Comparison of ENCODE assay signal across 34 cellular contexts in the genomic region with DNA sequence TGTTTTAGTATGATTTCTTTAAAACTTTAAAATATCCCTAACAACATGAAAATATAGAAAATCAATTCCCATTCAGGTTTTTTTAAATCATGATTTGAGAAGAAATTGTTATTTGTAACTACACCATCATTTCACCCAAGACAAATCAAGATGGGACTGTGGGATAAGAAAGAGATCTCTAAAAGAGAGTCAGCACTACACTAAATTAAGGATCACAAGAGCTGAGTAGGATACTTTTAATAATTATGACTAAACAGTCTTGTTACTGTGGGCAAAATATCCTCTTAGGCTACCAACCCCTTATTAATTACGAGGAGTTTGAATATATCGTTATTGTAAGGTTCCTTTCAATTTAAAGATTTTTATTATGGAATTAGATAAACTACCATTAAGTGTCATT.
"Had no signal": no experiment of that assay in that cellular context is flagged by ENCODE, and none has a peak within 500 bp of the region (broad histone marks: within the 10 kb centered on the region; RNA-seq: fewer than 3 reads in every experiment).

No MANE protein-coding gene starts in this region.

- H3K36me3 ChIP-seq: adrenal gland, breast epithelium, MG63, SJCRH30, WERI-Rb-1 had no signal

- DNase-seq: activated CD4-positive, alpha-beta memory T cell treated with anti-CD3 and anti-CD28 coated beads, Interleukin-2, amount 10 ng/mL, durations not matched to agents 7 days and 5 days; activated CD4-positive, alpha-beta T cell treated with anti-CD3 and anti-CD28 coated beads for 1 hour; activated CD4-positive, alpha-beta T cell treated with anti-CD3 and anti-CD28 coated beads for 48 hours; activated CD4-positive, CD25-positive, alpha-beta regulatory T cell; activated CD8-positive, alpha-beta memory T cell treated with anti-CD3 and anti-CD28 coated beads for 24 hours; activated CD8-positive, alpha-beta memory T cell treated with anti-CD3 and anti-CD28 coated beads, Interleukin-2, amount 10 ng/mL, durations not matched to agents 7 days and 5 days; activated CD8-positive, alpha-beta memory T cell treated with anti-CD3 and anti-CD28 coated beads, Interleukin-2, amount 50 U/mL, for 48 hours; activated effector memory CD4-positive, alpha-beta T cell treated with anti-CD3 and anti-CD28 coated beads, Interleukin-2, amount 50 U/mL, for 16 hours; activated naive CD4-positive, alpha-beta T cell treated with anti-CD3 and anti-CD28 coated beads for 36 hours; activated T-cell treated with anti-CD3 and anti-CD28 coated beads, Interleukin-2, amount 50 U/mL, for 48 hours; adrenal gland; body of pancreas; caudate nucleus; cerebellar nuclear complex; Kasumi-1; MG63; MV-4-11; NCI-H1092; NCI-H1436 treated with DMSO at 0.1 percent for 48 hours; NCI-H1694 treated with DMSO at 0.1 percent for 48 hours; NCI-H2029; NCI-H345; NCI-H524 treated with DMSO at 0.1 percent for 48 hours; NCI-H748 treated with DMSO at 0.1 percent for 48 hours; SHP77; SJCRH30; T1000; WERI-Rb-1 had no signal

- H3K4me3 ChIP-seq: adrenal gland, body of pancreas, breast epithelium, MG63, SJCRH30, SK-N-MC had no signal

- H3K9me3 ChIP-seq: adrenal gland, body of pancreas, breast epithelium, MG63 had no signal

- H3K4me1 ChIP-seq: SJCRH30 had no signal

- H3K27ac ChIP-seq: adrenal gland, breast epithelium, SJCRH30, SK-N-MC, WERI-Rb-1 had no signal

- ATAC-seq: activated CD8-positive, alpha-beta memory T cell treated with anti-CD3 and anti-CD28 coated beads, Interleukin-2, amount 10 ng/mL, durations not matched to agents 7 days and 5 days; activated naive CD4-positive, alpha-beta T cell treated with anti-CD3 and anti-CD28 coated beads, Interleukin-2, amount 50 U/mL, for 72 hours; activated T-helper 17 cell treated with anti-CD3 and anti-CD28 coated beads, Interleukin-2, amount 50 U/mL, for 72 hours; body of pancreas; Panc1 had no signal

- FAIRE-seq: astrocyte had no signal

- H3K27me3 ChIP-seq: adrenal gland, body of pancreas, SJCRH30 had no signal
